ENCODE assay signal across 8 cellular contexts in genomic region chr16:10918294-10919002, GRCh38. TPM values are rescaled to one million over a fixed set of nuclear protein-coding genes. Genes with fewer than 3 reads are reported as not detected.
DNase-seq lines count a peak whose midpoint lies in the region; ATAC-seq and TF ChIP-seq lines count a peak whose summit lies in the region.

No MANE protein-coding gene starts in this region.

- TF ChIP-seq CTCF in AG09309 (IDR thresholded peaks at IDR 0.05; ENCODE audit: control insufficient read depth, insufficient read depth, low read depth, low read length, missing control alignments): peak; percentile 99
- TF ChIP-seq CTCF in right atrium auricular region (IDR thresholded peaks at IDR 0.05): peak; percentile 94 to 97

- H3K4me1 ChIP-seq in right atrium auricular region (peaks cover 0 to 41% of the 10 kb centered on the region in 2 donors), rectal smooth muscle tissue (ENCODE audit: control insufficient read depth, insufficient read depth, low read length) (peaks cover 10% of the 10 kb centered on the region)

- peak overlapping the region; percentile 38 to 73 for H3K27ac ChIP-seq in right atrium auricular region
- H3K27ac ChIP-seq in rectal smooth muscle tissue (ENCODE audit: low read depth, low read length): no peak overlapping the region

- peak; percentile 72 for DNase-seq in AG09309 (ENCODE audit: low read depth)
- peak; percentile 74 for DNase-seq in NCI-H1436 (lab: John Stamatoyannopoulos, UW)
- peak; percentile 61 for DNase-seq in T follicular helper cell (ENCODE audit: low read depth)
- peak; percentile 87 for DNase-seq in amniotic epithelial cell (ENCODE audit: low read depth)
- DNase-seq in right atrium auricular region (ENCODE audit: low spot score): peak; percentile 99

- H3K9me3 ChIP-seq in right atrium auricular region: no peaks in the 10 kb centered on the region

- no peak overlapping the region for H3K9ac ChIP-seq in rectal smooth muscle tissue (ENCODE audit: low read length)

- peak; percentile 63 for ATAC-seq in GM19395 (IDR thresholded peaks at IDR 0.05; ENCODE audit: unreplicated experiment)
- ATAC-seq in HG03139 (IDR thresholded peaks at IDR 0.05; ENCODE audit: unreplicated experiment): no peak

- no peaks in the 10 kb centered on the region for H3K36me3 ChIP-seq in right atrium auricular region
- H3K36me3 ChIP-seq in rectal smooth muscle tissue (ENCODE audit: control insufficient read depth, insufficient read depth, low read length): no peaks in the 10 kb centered on the region

- no peaks in the 10 kb centered on the region for H3K27me3 ChIP-seq in right atrium auricular region
- H3K27me3 ChIP-seq in rectal smooth muscle tissue (ENCODE audit: control insufficient read depth, insufficient read depth, low read length): no peaks in the 10 kb centered on the region

- no peak overlapping the region for H3K4me3 ChIP-seq in AG09309 (ENCODE audit: control insufficient read depth, low read depth, low read length)
- H3K4me3 ChIP-seq in right atrium auricular region: no peak overlapping the region
- peak overlapping the region; percentile 25 for H3K4me3 ChIP-seq in rectal smooth muscle tissue (ENCODE audit: low read length)

RNA-seq across cellular contexts. Expression of gene DEXI, which starts 23.8 kb away (rescaled TPM):
- total RNA-seq in right atrium auricular region: 100 to 1,000 TPM; 129 to 164 TPM

RNA-seq across cellular contexts. Expression of gene CLEC16A, which starts 25.9 kb away (rescaled TPM):
- 10 to 100 TPM; 24.1 to 49.0 TPM for total RNA-seq in right atrium auricular region

RNA-seq across cellular contexts. Expression of gene CIITA, which starts 41.4 kb away (rescaled TPM):
- total RNA-seq in right atrium auricular region: 1 to 10 TPM; 3.2 to 3.4 TPM
